31 cellular contexts compared by ENCODE assay signal in genomic region chr21:44994016-44994365, GRCh38. TPM values are rescaled to one million over a fixed set of nuclear protein-coding genes. Genes with fewer than 3 reads are reported as not detected.
DNase-seq lines count a peak whose midpoint lies in the region; ATAC-seq, FAIRE-seq and TF ChIP-seq lines count a peak whose summit lies in the region.
"Had no signal": no experiment of that assay in that cellular context is flagged by ENCODE, and none has a peak within 500 bp of the region (broad histone marks: within the 10 kb centered on the region; RNA-seq: fewer than 3 reads in every experiment).

No MANE protein-coding gene starts in this region.

- no peaks in the 10 kb centered on the region for H3K27me3 ChIP-seq in breast epithelium
- H3K27me3 ChIP-seq in sigmoid colon = no peaks in the 10 kb centered on the region
- H3K27me3 ChIP-seq in vagina = no peaks in the 10 kb centered on the region
- H3K27me3 ChIP-seq: cardiac muscle cell had no signal

- H3K27ac Mint-ChIP-seq in MCF 10A (ENCODE audit: low read depth, unreplicated experiment) = no peak overlapping the region
- H3K27ac Mint-ChIP-seq: activated CD8-positive, alpha-beta T cell treated with anti-CD3 and anti-CD28 coated beads for 36 hours; activated naive CD8-positive, alpha-beta T cell; activated T-helper 17 cell treated with anti-CD3 and anti-CD28 coated beads, Interleukin-2, amount 50 U/mL, for 72 hours; CD4-positive, alpha-beta memory T cell; endodermal cell; T-helper 17 cell had no signal

- H3K4me3 Mint-ChIP-seq in MCF 10A (ENCODE audit: unreplicated experiment) = no peak overlapping the region
- H3K4me3 Mint-ChIP-seq: activated CD8-positive, alpha-beta T cell treated with anti-CD3 and anti-CD28 coated beads for 36 hours; activated naive CD8-positive, alpha-beta T cell; activated T-helper 17 cell treated with anti-CD3 and anti-CD28 coated beads, Interleukin-2, amount 50 U/mL, for 72 hours; CD4-positive, alpha-beta memory T cell; endodermal cell; T-helper 17 cell had no signal

- H3K36me3 Mint-ChIP-seq in MCF 10A (ENCODE audit: insufficient read depth, unreplicated experiment) = peaks cover 4% of the 10 kb centered on the region
- H3K36me3 Mint-ChIP-seq: activated naive CD8-positive, alpha-beta T cell; CD4-positive, alpha-beta memory T cell had no signal

- no peak for TF ChIP-seq EP300 in sigmoid colon (IDR thresholded peaks at IDR 0.05)

- POLR2A ChIA-PET in MCF 10A (lab: Yijun Ruan, JAX) = no interaction called here

- CTCF ChIA-PET in MCF 10A (lab: Yijun Ruan, JAX) = no interaction called here

- H3K27me3 Mint-ChIP-seq in MCF 10A (ENCODE audit: insufficient read depth, unreplicated experiment) = no peaks in the 10 kb centered on the region
- H3K27me3 Mint-ChIP-seq: activated CD8-positive, alpha-beta T cell treated with anti-CD3 and anti-CD28 coated beads for 36 hours; activated naive CD8-positive, alpha-beta T cell; activated T-helper 17 cell treated with anti-CD3 and anti-CD28 coated beads, Interleukin-2, amount 50 U/mL, for 72 hours; CD4-positive, alpha-beta memory T cell; T-helper 17 cell had no signal

- no peak for TF ChIP-seq CTCF in breast epithelium (IDR thresholded peaks at IDR 0.05)
- no peak for TF ChIP-seq CTCF in MCF 10A (IDR thresholded peaks at IDR 0.05; ENCODE audit: unreplicated experiment)
- no peak for TF ChIP-seq CTCF in kidney (IDR thresholded peaks at IDR 0.05; ENCODE audit: borderline replicate concordance, extremely low read depth, insufficient read depth)
- TF ChIP-seq CTCF in sigmoid colon (IDR thresholded peaks at IDR 0.05) = no peak
- no peak for TF ChIP-seq CTCF in vagina (IDR thresholded peaks at IDR 0.05)

- TF ChIP-seq POLR2A in breast epithelium (IDR thresholded peaks at IDR 0.05) (no peak), sigmoid colon (IDR thresholded peaks at IDR 0.05) (no peak), vagina (IDR thresholded peaks at IDR 0.05) (no peak)

- H3K36me3 ChIP-seq in breast epithelium (no peaks in the 10 kb centered on the region), kidney (ENCODE audit: control insufficient read depth in 1 of 2, insufficient read depth in 2 of 2, low read length in 2 of 2) (no peaks in the 10 kb centered on the region), sigmoid colon (no peaks in the 10 kb centered on the region), vagina (no peaks in the 10 kb centered on the region)
- H3K36me3 ChIP-seq: cardiac muscle cell had no signal

- intact Hi-C loops in breast epithelium (cut with DNase I; ENCODE audit: low total_unique reads) = no loop called here
- intact Hi-C loops in MCF 10A (cut with micrococcal nuclease) = no loop called here
- intact Hi-C loops in kidney (cut with DNase I) = no loop called here
- intact Hi-C loops in sigmoid colon (cut with DNase I) = no loop called here
- intact Hi-C loops in vagina (cut with DNase I) = no loop called here
- intact Hi-C loops in left colon (cut with DNase I, micrococcal nuclease) = no loop called here

- DNase-seq in breast epithelium (ENCODE audit: low spot score in 2 of 2) (no peak), MCF 10A (ENCODE audit: unreplicated experiment) (no peak), kidney (peak; percentile 70), sigmoid colon (peak; percentile 88), vagina (ENCODE audit: extremely low spot score in 2 of 2) (no peak), ureter (ENCODE audit: low spot score) (no peak), left colon (no peak), SIG-M5 treated with dmso at 0.1 percent for 504 hours (lab: John Stamatoyannopoulos, UW; ENCODE audit: unreplicated experiment) (no peak)
- DNase-seq: 8988T; activated CD4-positive, alpha-beta T cell treated with anti-CD3 and anti-CD28 coated beads for 1 hour; activated CD8-positive, alpha-beta T cell treated with anti-CD3 and anti-CD28 coated beads for 36 hours; anterior cingulate cortex; CD4-positive, alpha-beta memory T cell; endodermal cell; islet precursor cell; KBM-7; MM.1S; NCI-H2081 treated with DMSO at 0.1 percent for 48 hours; NCI-H748 treated with DMSO at 0.1 percent for 48 hours; RPMI8226; small intestine; stimulated activated CD8-positive, alpha-beta memory T cell treated with anti-CD3 and anti-CD28 coated beads, Interleukin-4, amount 100 ng/mL, for 48 hours; T-helper 17 cell had no signal

- H3K9me3 ChIP-seq in breast epithelium (no peaks in the 10 kb centered on the region), kidney (ENCODE audit: control insufficient read depth in 1 of 2, low read length in 2 of 2) (no peaks in the 10 kb centered on the region), sigmoid colon (no peaks in the 10 kb centered on the region), vagina (no peaks in the 10 kb centered on the region)

- H3K4me1 Mint-ChIP-seq in MCF 10A (ENCODE audit: insufficient read depth, unreplicated experiment) = no peaks in the 10 kb centered on the region
- H3K4me1 Mint-ChIP-seq: activated T-helper 17 cell treated with anti-CD3 and anti-CD28 coated beads, Interleukin-2, amount 50 U/mL, for 72 hours; CD4-positive, alpha-beta memory T cell; endodermal cell; T-helper 17 cell had no signal

- FAIRE-seq in kidney (lab: Jason Lieb, UNC) = no peak
- FAIRE-seq: frontal cortex, GM12878, small intestine, urothelium cell line had no signal

- 47 to 63% methylated on average over 13 of the region's 13 CpGs for WGBS in sigmoid colon, 2 donors

- BruUV-seq in MCF 10A (replicated peaks; lab: Mats Ljungman, UMichigan) = no TSS peak

- no peak overlapping the region for H3K4me3 ChIP-seq in breast epithelium
- H3K4me3 ChIP-seq in kidney (ENCODE audit: low read length in 2 of 2) = no peak overlapping the region
- H3K4me3 ChIP-seq in sigmoid colon = no peak overlapping the region
- H3K4me3 ChIP-seq in vagina = no peak overlapping the region
- H3K4me3 ChIP-seq: cardiac muscle cell, GM12878, lung had no signal

- no peaks in the 10 kb centered on the region for H3K9me3 Mint-ChIP-seq in MCF 10A (ENCODE audit: unreplicated experiment)
- H3K9me3 Mint-ChIP-seq: activated CD8-positive, alpha-beta T cell treated with anti-CD3 and anti-CD28 coated beads for 36 hours; activated T-helper 17 cell treated with anti-CD3 and anti-CD28 coated beads, Interleukin-2, amount 50 U/mL, for 72 hours; CD4-positive, alpha-beta memory T cell; endodermal cell had no signal

- H3K27ac ChIP-seq in breast epithelium = peak overlapping the region; percentile 83 to 89
- no peak overlapping the region for H3K27ac ChIP-seq in kidney (ENCODE audit: low read depth in 2 of 2, low read length in 2 of 2)
- peak overlapping the region; percentile 54 to 89 (median 66) for H3K27ac ChIP-seq in sigmoid colon
- H3K27ac ChIP-seq in vagina = peak overlapping the region; percentile 24
- H3K27ac ChIP-seq: cardiac muscle cell had no signal

- ATAC-seq in left colon = no peak
- ATAC-seq: activated CD8-positive, alpha-beta T cell treated with anti-CD3 and anti-CD28 coated beads for 36 hours; activated T-helper 17 cell treated with anti-CD3 and anti-CD28 coated beads, Interleukin-2, amount 50 U/mL, for 72 hours; GM12878; SK-N-SH treated with all-trans-retinoic acid at 6 μM for 48 hours; T-helper 17 cell had no signal

- H3K9ac ChIP-seq in kidney (ENCODE audit: low read length in 2 of 2) = no peak overlapping the region

- H3K4me1 ChIP-seq in breast epithelium (peaks cover 9 to 11% of the 10 kb centered on the region in 2 donors), kidney (ENCODE audit: control insufficient read depth in 1 of 2, insufficient read depth in 1 of 2, low read depth in 1 of 2, low read length in 2 of 2) (peaks cover 0 to 2% of the 10 kb centered on the region in 2 donors), sigmoid colon (peaks cover 0 to 69% (median 64%) of the 10 kb centered on the region in 4 donors), vagina (peaks cover 17% of the 10 kb centered on the region)

RNA-seq across cellular contexts. Expression of gene SLX9, which starts 54.2 kb away (rescaled TPM):
- total RNA-seq in breast epithelium = 10 to 100 TPM; 15.8 to 17.7 (median 17.0) TPM
- 40.4 and 58.7 TPM in 2 replicates for total RNA-seq in MCF 10A (2022)
- 27.1 TPM for total RNA-seq in kidney
- 35.1 TPM for polyA plus RNA-seq in kidney (ENCODE audit: insufficient read depth, low read depth, low replicate concordance)
- 10 to 100 TPM; 18.3 to 38.8 (median 22.0) TPM for total RNA-seq in sigmoid colon
- polyA plus RNA-seq in sigmoid colon = 10 to 100 TPM in 2 of 3 donors, 1 to 10 TPM in 1; 9.7 to 31.9 (median 15.0) TPM
- total RNA-seq in vagina = 8.3 TPM
- total RNA-seq in ureter = 32.4 TPM
- total RNA-seq in left colon = 10 to 100 TPM; 22.3 to 30.5 TPM

Comparison
In these comparisons a context has a peak if more than half of its experiments do, and no peak if none do; other contexts are left out.
1. DNase-seq: peak in kidney (single experiment) and sigmoid colon (single experiment); none in breast epithelium (0 of 2), MCF 10A (single experiment), vagina (0 of 2), ureter (single experiment), left colon (0 of 2) and SIG-M5 treated with dmso at 0.1 percent for 504 hours (single experiment).
2. H3K27ac ChIP-seq: peak in breast epithelium (2 of 2), sigmoid colon (4 of 4) and vagina (single experiment); none in kidney (0 of 2).